Comparison of ENCODE assay signal across 9 cellular contexts in genomic region chrX:120115438-120115963, GRCh38. TPM values are rescaled to one million over a fixed set of nuclear protein-coding genes. Genes with fewer than 3 reads are reported as not detected.
"Had no signal": no experiment of that assay in that cellular context is flagged by ENCODE, and none has a peak within 500 bp of the region (broad histone marks: within the 10 kb centered on the region; RNA-seq: fewer than 3 reads in every experiment).

TSS of gene RHOXF1 (minus strand) at chrX:120115913. CDS start at chrX:120115862, 51 bp downstream.

- FAIRE-seq: G401.6, GM12878, GM12891, GM12892, GM18507, GM19239 had no signal

- H3K4me3 ChIP-seq: GM12878 had no signal

- DNase-seq: GDM1, GF-D8 had no signal

- ATAC-seq: GM12878 had no signal

RNA-seq across cellular contexts. Expression of gene RHOXF1, which starts in this region (rescaled TPM):
- total RNA-seq: G401, GM12878 had no signal
